12 cellular contexts compared by ENCODE assay signal in genomic region chr7:92266415-92267241, GRCh38. TPM values are rescaled to one million over a fixed set of nuclear protein-coding genes. Genes with fewer than 3 reads are reported as not detected.
DNase-seq lines count a peak whose midpoint lies in the region; ATAC-seq, FAIRE-seq and TF ChIP-seq lines count a peak whose summit lies in the region.
"Had no signal": no experiment of that assay in that cellular context is flagged by ENCODE, and none has a peak within 500 bp of the region (broad histone marks: within the 10 kb centered on the region; RNA-seq: fewer than 3 reads in every experiment).

No MANE protein-coding gene starts in this region.

- H3K4me1 ChIP-seq in HCT116 (ENCODE audit: control insufficient read depth in 1 of 2, insufficient read depth in 2 of 2, low read length in 2 of 2) (peaks cover 0 to under 1% of the 10 kb centered on the region in 2 experiments; a peak in 2 of 4 replicates), K562 (replicated peaks in 1 of 2; ENCODE audit: control insufficient read depth in 2 of 2, insufficient read depth in 2 of 2, low read length in 2 of 2) (no peaks in the 10 kb centered on the region)
- H3K4me1 ChIP-seq: BLaER1 treated with 17β-estradiol and CSF1 and Interleukin-3, amounts not matched to agents 10 nM and 100 nM had no signal

- no peak for TF ChIP-seq EP300 in K562 (IDR thresholded peaks at IDR 0.05; ENCODE audit: low read length)

- H3K4me2 ChIP-seq in HCT116 (ENCODE audit: low read length) (no peak overlapping the region), K562 (ENCODE audit: insufficient read depth, low read length) (no peak overlapping the region)
- H3K4me2 ChIP-seq: BLaER1 treated with 17β-estradiol and CSF1 and Interleukin-3, amounts not matched to agents 10 nM and 100 nM had no signal

- H3K4me3 ChIP-seq in HCT116 (replicated peaks in 1 of 2; ENCODE audit: low read depth in 1 of 2, low read length in 2 of 2) (no peak overlapping the region), K562 (no peak overlapping the region), fibroblast of villous mesenchyme (ENCODE audit: low read depth, low read length) (no peak overlapping the region)
- H3K4me3 ChIP-seq: BLaER1 treated with 17β-estradiol and CSF1 and Interleukin-3, amounts not matched to agents 10 nM and 100 nM had no signal

- no peaks in the 10 kb centered on the region for H3K9me2 ChIP-seq in HCT116 (ENCODE audit: insufficient read depth)

- no peak for FAIRE-seq in K562 (lab: Jason Lieb, UNC)

- BruUV-seq in HCT116 (replicated peaks; lab: Mats Ljungman, UMichigan) (no TSS peak), K562 (replicated peaks; lab: Mats Ljungman, UMichigan) (no TSS peak)

- H3K9me1 ChIP-seq in K562 (ENCODE audit: control insufficient read depth, insufficient read depth, low read length) = no peaks in the 10 kb centered on the region

- no peak for TF ChIP-seq RAD21 in HCT116 (IDR thresholded peaks at IDR 0.05; ENCODE audit: low read depth)
- TF ChIP-seq RAD21 in K562 (CRISPR knock-in tag; conservative IDR thresholded peaks at IDR 0.05 in 1 of 2, IDR thresholded peaks at IDR 0.05 in 1 of 2) = 0 out of 4 replicates have a peak, but pooled peaks of 1 of the 2 experiments have one; percentile 2

- no peaks in the 10 kb centered on the region for H3K9me3 ChIP-seq in HCT116 (ENCODE audit: control insufficient read depth in 1 of 2, insufficient read depth in 1 of 2, low read depth in 1 of 2, low read length in 2 of 2)
- H3K9me3 ChIP-seq in K562 (replicated peaks; ENCODE audit: control insufficient read depth, insufficient read depth, low read depth, low read length) = no peaks in the 10 kb centered on the region; the same call in 1 of the 2 replicates

- H3K27ac Mint-ChIP-seq in activated naive CD8-positive, alpha-beta T cell treated with anti-CD3 and anti-CD28 coated beads for 36 hours = no peak overlapping the region

- H3K79me2 ChIP-seq in HCT116 (ENCODE audit: insufficient read depth, low read length) (peaks cover 87% of the 10 kb centered on the region), K562 (ENCODE audit: control insufficient read depth, insufficient read depth, low read length) (peaks cover 17% of the 10 kb centered on the region; the same call in 2 of the 3 replicates)

- H3K9me3 Mint-ChIP-seq in activated naive CD8-positive, alpha-beta T cell treated with anti-CD3 and anti-CD28 coated beads for 36 hours = peaks cover 1% of the 10 kb centered on the region

- RAD21 ChIA-PET in HCT116 (lab: Charles Lee; ENCODE audit: low non-redundant PET in 1 of 2, low total read pairs in 2 of 2, uncharacterized antibody in 2 of 2, unreplicated experiment in 2 of 2) = no interaction called here

- TF ChIP-seq CTCF in HCT116 (IDR thresholded peaks at IDR 0.05 in 2 of 3, conservative IDR thresholded peaks at IDR 0.05 in 1 of 3; ENCODE audit: borderline replicate concordance in 1 of 3, insufficient read depth in 1 of 3, low read depth in 2 of 3, low read length in 2 of 3) (no peak), K562 (IDR thresholded peaks at IDR 0.05 in 2 of 3, conservative IDR thresholded peaks at IDR 0.05 in 1 of 3; ENCODE audit: insufficient read depth in 2 of 3, low read depth in 1 of 3, low read length in 3 of 3) (no peak), fibroblast of villous mesenchyme (IDR thresholded peaks at IDR 0.05; ENCODE audit: insufficient read depth, low read depth, low read length) (no peak)

- CTCF ChIA-PET in HCT116 (lab: Charles Lee) (no interaction called here), K562 (lab: Yijun Ruan, JAX; ENCODE audit: low intra/inter-chr PET ratio) (no interaction called here)

- H3K4me3 Mint-ChIP-seq in activated naive CD8-positive, alpha-beta T cell treated with anti-CD3 and anti-CD28 coated beads for 36 hours = no peak overlapping the region

- WGBS in K562 (ENCODE audit: insufficient coverage, low coverage, missing lambda C conversion rate) = 75% methylated on average over 5 of the region's 5 CpGs

- H4K20me1 ChIP-seq in HCT116 (ENCODE audit: insufficient read depth) (no peaks in the 10 kb centered on the region), K562 (replicated peaks; ENCODE audit: control insufficient read depth, insufficient read depth, low read length) (no peaks in the 10 kb centered on the region)

- in situ Hi-C loops in K562 (cut with MboI) = no loop called here

- H3K9ac ChIP-seq in HCT116 (ENCODE audit: low read length) (no peak overlapping the region), K562 (ENCODE audit: insufficient read depth in 1 of 2, low read depth in 2 of 2, low read length in 2 of 2) (no peak overlapping the region)
- H3K9ac ChIP-seq: BLaER1 treated with 17β-estradiol and CSF1 and Interleukin-3, amounts not matched to agents 10 nM and 100 nM had no signal

- no peak for DNase-seq in HCT116 (ENCODE audit: low read depth, low spot score)
- DNase-seq in K562 (ENCODE audit: extremely low read depth in 1 of 4, low spot score in 3 of 4) = no peak
- DNase-seq in fibroblast of villous mesenchyme (ENCODE audit: low read depth) = peak; percentile 42
- no peak for DNase-seq in activated naive CD8-positive, alpha-beta T cell treated with anti-CD3 and anti-CD28 coated beads for 36 hours
- no peak for DNase-seq in inferior parietal cortex (ENCODE audit: extremely low spot score)
- DNase-seq: NCI-H187 treated with DMSO at 0.1 percent for 48 hours, NCI-H2171, NCI-H510A, NCI-H82 had no signal

- no peaks in the 10 kb centered on the region for H3K27me3 Mint-ChIP-seq in activated naive CD8-positive, alpha-beta T cell treated with anti-CD3 and anti-CD28 coated beads for 36 hours

- H3K27ac ChIP-seq in HCT116 (ENCODE audit: low read depth, low read length) = no peak overlapping the region
- no peak overlapping the region for H3K27ac ChIP-seq in K562 (ENCODE audit: extremely low read depth, low read depth, low read length)
- H3K27ac ChIP-seq: BLaER1 treated with 17β-estradiol and CSF1 and Interleukin-3, amounts not matched to agents 10 nM and 100 nM had no signal

- H2AFZ ChIP-seq in HCT116 (ENCODE audit: low read depth, low read length, poor library complexity, severe bottlenecking) (no peak overlapping the region), K562 (ENCODE audit: low read depth, low read length) (no peak overlapping the region)

- H3K36me3 ChIP-seq in HCT116 (ENCODE audit: control insufficient read depth in 1 of 2, insufficient read depth in 2 of 2, low read length in 2 of 2) (no peaks in the 10 kb centered on the region), K562 (ENCODE audit: control insufficient read depth, insufficient read depth, low read length) (0 out of 3 replicates have a peak, but pooled peaks cover 1% of the 10 kb centered on the region)

- intact Hi-C loops in HCT116 (cut with micrococcal nuclease) (no loop called here), K562 (cut with micrococcal nuclease) (no loop called here)

- TF ChIP-seq POLR2A in HCT116 (IDR thresholded peaks at IDR 0.05; ENCODE audit: borderline replicate concordance, extremely low read depth, insufficient read depth, insufficient read length) (no peak), K562 (conservative IDR thresholded peaks at IDR 0.05) (no peak)

- H3K27me3 ChIP-seq in HCT116 (ENCODE audit: insufficient read depth, low read length) (no peaks in the 10 kb centered on the region), K562 (ENCODE audit: control insufficient read depth in 2 of 2, insufficient read depth in 2 of 2, low read length in 2 of 2) (no peaks in the 10 kb centered on the region)
- H3K27me3 ChIP-seq: BLaER1 treated with 17β-estradiol and CSF1 and Interleukin-3, amounts not matched to agents 10 nM and 100 nM had no signal

- ATAC-seq in HCT116 = peak; percentile 38; the same call in 1 of the 2 replicates
- ATAC-seq in K562 = peak; percentile 81
- ATAC-seq in GM21717 (IDR thresholded peaks at IDR 0.05; ENCODE audit: unreplicated experiment) = no peak
- ATAC-seq in HG02763 (IDR thresholded peaks at IDR 0.05; ENCODE audit: unreplicated experiment) = no peak

- peaks cover 5% of the 10 kb centered on the region for H3K4me1 Mint-ChIP-seq in activated naive CD8-positive, alpha-beta T cell treated with anti-CD3 and anti-CD28 coated beads for 36 hours

- H3K36me3 Mint-ChIP-seq in activated naive CD8-positive, alpha-beta T cell treated with anti-CD3 and anti-CD28 coated beads for 36 hours = peaks cover 10% of the 10 kb centered on the region

- POLR2A ChIA-PET in HCT116 (lab: Charles Lee) = no interaction called here
- POLR2A ChIA-PET in K562 (lab: Yijun Ruan, JAX) = interaction anchor here (0.6 to 1.7 kb wide), 3 partner anchors 11 to 52 kb away, joined by 3 to 7 read pairs (median 3); partner anchors contain the start of genes ANKIB1 and KRIT1

RNA-seq across cellular contexts. Expression of gene ANKIB1, which starts 20.9 kb away (rescaled TPM):
- total RNA-seq in HCT116 (2021; ENCODE audit: unreplicated experiment) (41.2 TPM), K562 (2014; rRNA removed) (8.7 and 12.9 TPM in 2 replicates), K562 (2014; rRNA removed; fragmentation: Illumina TruSeq; extraction: Trizol) (21.6 and 26.5 TPM in 2 replicates), K562 (2015; rRNA removed; fragmentation: Illumina TruSeq; extraction: Trizol) (18.8 and 19.0 TPM in 2 replicates), K562 (2021) (18.9 and 20.0 TPM in 2 replicates), fibroblast of villous mesenchyme (58.0 and 91.1 TPM in 2 replicates)
- polyA plus RNA-seq in HCT116 (2012) = 10.7 and 11.7 TPM in 2 replicates
- 44.4 and 158 TPM in 2 replicates for total RNA-seq in K562 (2011; cell fraction: chromatin; rRNA removed; ENCODE audit: low replicate concordance)
- total RNA-seq in K562 (2011; cell fraction: nucleolus; rRNA removed) = 15.7 and 25.1 TPM in 2 replicates
- 33.9 and 38.9 TPM in 2 replicates for total RNA-seq in K562 (2011; cell fraction: nucleoplasm; rRNA removed)
- polyA plus RNA-seq in K562 (2011; rRNA removed) (19.4 and 25.2 TPM in 2 replicates), K562 (2014; fragmentation: Illumina TruSeq; extraction: Trizol) (11.9 and 16.1 TPM in 2 replicates), K562 (2014; fragmentation: Nextera tagmentation; extraction: Ambion mirVana) (1 to 10 TPM; 5.9 to 7.4 TPM), K562 (2014; rRNA removed) (10.0 and 11.6 TPM in 2 replicates)
- polyA plus RNA-seq in K562 (2011; cell fraction: cytosol; rRNA removed) = 8.1 and 8.5 TPM in 2 replicates
- polyA plus RNA-seq in K562 (2011; cell fraction: nucleus; rRNA removed) = 57.1 and 61.1 TPM in 2 replicates
- 9.7 and 10.8 TPM in 2 replicates for polyA plus RNA-seq in K562 (2012)
- polyA minus RNA-seq in K562 (2011; rRNA and poly(A)+ RNA removed) = 38.2 and 47.0 TPM in 2 replicates
- 15.3 and 18.0 TPM in 2 replicates for polyA minus RNA-seq in K562 (2011; cell fraction: cytosol; rRNA and poly(A)+ RNA removed)
- polyA minus RNA-seq in K562 (2011; cell fraction: nucleus; rRNA and poly(A)+ RNA removed) = 24.4 and 43.3 TPM in 2 replicates
- 10 to 100 TPM; 38.6 to 40.6 TPM for total RNA-seq in activated naive CD8-positive, alpha-beta T cell treated with anti-CD3 and anti-CD28 coated beads for 36 hours

RNA-seq across cellular contexts. Expression of gene KRIT1, which starts 20.9 kb away (rescaled TPM):
- total RNA-seq in HCT116 (2021; ENCODE audit: unreplicated experiment) = 32.4 TPM
- 10.8 and 14.5 TPM in 2 replicates for polyA plus RNA-seq in HCT116 (2012)
- 158 and 334 TPM in 2 replicates for total RNA-seq in K562 (2011; cell fraction: chromatin; rRNA removed; ENCODE audit: low replicate concordance)
- total RNA-seq in K562 (2011; cell fraction: nucleolus; rRNA removed) = 55.7 and 66.5 TPM in 2 replicates
- total RNA-seq in K562 (2011; cell fraction: nucleoplasm; rRNA removed) = 143 and 208 TPM in 2 replicates
- total RNA-seq in K562 (2014; rRNA removed) = 35.1 and 55.9 TPM in 2 replicates
- 71.6 and 80.8 TPM in 2 replicates for total RNA-seq in K562 (2014; rRNA removed; fragmentation: Illumina TruSeq; extraction: Trizol)
- total RNA-seq in K562 (2015; rRNA removed; fragmentation: Illumina TruSeq; extraction: Trizol) = 58.3 and 68.1 TPM in 2 replicates
- total RNA-seq in K562 (2021) = 32.8 and 37.9 TPM in 2 replicates
- 65.8 and 81.4 TPM in 2 replicates for polyA plus RNA-seq in K562 (2011; rRNA removed)
- polyA plus RNA-seq in K562 (2011; cell fraction: cytosol; rRNA removed) = 20.5 and 31.6 TPM in 2 replicates
- polyA plus RNA-seq in K562 (2011; cell fraction: nucleus; rRNA removed) = 54.8 and 71.5 TPM in 2 replicates
- 26.4 and 31.0 TPM in 2 replicates for polyA plus RNA-seq in K562 (2012)
- 67.4 and 69.1 TPM in 2 replicates for polyA plus RNA-seq in K562 (2014; fragmentation: Illumina TruSeq; extraction: Trizol)
- 10 to 100 TPM; 21.5 to 21.7 TPM for polyA plus RNA-seq in K562 (2014; fragmentation: Nextera tagmentation; extraction: Ambion mirVana)
- 51.1 and 58.1 TPM in 2 replicates for polyA plus RNA-seq in K562 (2014; rRNA removed)
- 94.6 and 105 TPM in 2 replicates for polyA minus RNA-seq in K562 (2011; rRNA and poly(A)+ RNA removed)
- 14.5 and 15.3 TPM in 2 replicates for polyA minus RNA-seq in K562 (2011; cell fraction: cytosol; rRNA and poly(A)+ RNA removed)
- 70.0 and 79.6 TPM in 2 replicates for polyA minus RNA-seq in K562 (2011; cell fraction: nucleus; rRNA and poly(A)+ RNA removed)
- total RNA-seq in fibroblast of villous mesenchyme = 39.0 and 44.9 TPM in 2 replicates
- total RNA-seq in activated naive CD8-positive, alpha-beta T cell treated with anti-CD3 and anti-CD28 coated beads for 36 hours = 10 to 100 TPM; 30.1 to 31.9 TPM

Comparison
In these comparisons a context has a peak if more than half of its experiments do, and no peak if none do; other contexts are left out.
1. ATAC-seq: peak in HCT116 (single experiment) and K562 (single experiment); none in GM21717 (single experiment) and HG02763 (single experiment).